In the genomic region with DNA sequence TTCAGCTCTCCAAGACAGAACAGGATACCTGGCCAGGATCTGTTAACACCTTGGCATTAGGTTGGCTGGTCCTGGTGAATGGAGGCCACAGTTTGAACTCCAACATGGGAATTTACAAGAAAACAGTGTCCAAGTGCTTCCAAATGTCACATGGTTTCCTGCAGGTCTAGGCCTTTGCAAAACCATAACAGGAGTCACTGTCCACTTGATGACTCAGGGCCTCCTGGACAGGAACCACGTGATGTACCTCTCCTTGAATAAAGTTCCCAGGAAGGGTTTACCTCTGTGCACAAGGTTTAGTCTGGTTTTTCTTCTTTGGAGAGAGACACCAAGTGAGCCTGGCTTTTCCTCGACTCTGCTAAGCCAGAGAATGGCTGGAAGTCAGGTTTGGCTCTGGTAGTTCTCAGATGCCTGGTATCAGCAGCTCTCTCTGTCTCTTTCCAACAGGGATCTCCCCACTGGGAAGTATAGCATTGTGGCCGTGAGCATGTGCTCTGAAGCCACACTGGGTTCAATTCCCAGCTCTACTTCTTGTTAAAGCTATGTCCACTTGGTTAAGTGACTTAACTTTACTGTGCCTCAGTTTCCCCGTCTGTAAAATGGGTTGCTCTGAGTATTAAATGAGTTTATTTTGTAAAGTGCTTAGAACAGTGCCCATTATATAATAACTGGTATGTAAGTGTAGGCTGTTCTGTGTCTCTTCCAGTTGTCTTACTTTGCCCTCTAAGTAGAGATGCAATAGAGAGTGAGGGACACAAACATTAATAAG, we compare ENCODE assay signal across 1 cellular context.
A peak's percentile ranks its signal among the peaks of the same experiment; 100 is the strongest.
TF ChIP-seq lines count a peak whose summit lies in the region.

No MANE protein-coding gene starts in this region.

TF ChIP-seq in K562, 482 proteins besides CTCF, POLR2A, EP300 and RAD21 (continued from another document and continues in another):
- TF ChIP-seq CLOCK (CRISPR knock-in tag; IDR thresholded peaks at IDR 0.05; ENCODE audit: borderline replicate concordance): no peak
- TF ChIP-seq HOXB6 (CRISPR knock-in tag; IDR thresholded peaks at IDR 0.05; ENCODE audit: borderline replicate concordance): no peak
- TF ChIP-seq MCM7 (IDR thresholded peaks at IDR 0.05): no peak
- TF ChIP-seq DPF2 (IDR thresholded peaks at IDR 0.05): no peak
- no peak for TF ChIP-seq HMBOX1 (IDR thresholded peaks at IDR 0.05)
- TF ChIP-seq ZFP91 (CRISPR knock-in tag; IDR thresholded peaks at IDR 0.05): no peak
- TF ChIP-seq, protein P1, sequence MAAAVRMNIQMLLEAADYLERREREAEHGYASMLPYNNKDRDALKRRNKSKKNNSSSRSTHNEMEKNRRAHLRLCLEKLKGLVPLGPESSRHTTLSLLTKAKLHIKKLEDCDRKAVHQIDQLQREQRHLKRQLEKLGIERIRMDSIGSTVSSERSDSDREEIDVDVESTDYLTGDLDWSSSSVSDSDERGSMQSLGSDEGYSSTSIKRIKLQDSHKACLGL (CRISPR knock-in tag; IDR thresholded peaks at IDR 0.05; ENCODE audit: borderline replicate concordance, poor library complexity, severe bottlenecking): no peak
- no peak for TF ChIP-seq RB1 (IDR thresholded peaks at IDR 0.05; ENCODE audit: low read depth)
- TF ChIP-seq BRF2 (IDR thresholded peaks at IDR 0.05; ENCODE audit: borderline replicate concordance, insufficient read depth, insufficient read length): no peak
- peak; percentile 89 for TF ChIP-seq ADNP (tag; IDR thresholded peaks at IDR 0.05)
- no peak for TF ChIP-seq ELF2 (CRISPR knock-in tag; IDR thresholded peaks at IDR 0.05)
- TF ChIP-seq TOE1 (IDR thresholded peaks at IDR 0.05; ENCODE audit: borderline replicate concordance): peak; percentile 57; the same call in 1 of the 2 replicates
- TF ChIP-seq TOE1 (CRISPR knock-in tag; IDR thresholded peaks at IDR 0.05; ENCODE audit: borderline replicate concordance, low read depth): no peak
- TF ChIP-seq ZNF217 (CRISPR knock-in tag; IDR thresholded peaks at IDR 0.05): no peak
- no peak for TF ChIP-seq NR2F6 (CRISPR knock-in tag; IDR thresholded peaks at IDR 0.05)
- no peak for TF ChIP-seq ZNF316 (IDR thresholded peaks at IDR 0.05)
- no peak for TF ChIP-seq CREB1 (IDR thresholded peaks at IDR 0.05)
- no peak for TF ChIP-seq CREB1 (CRISPR knock-in tag; IDR thresholded peaks at IDR 0.05)
- no peak for TF ChIP-seq EGR1 (conservative IDR thresholded peaks at IDR 0.05)
- TF ChIP-seq ZBTB11 (CRISPR knock-in tag; IDR thresholded peaks at IDR 0.05): no peak
- peak; percentile 50; the same call in 1 of the 2 replicates for TF ChIP-seq HDAC2 (IDR thresholded peaks at IDR 0.05)
- peak in 1 of 2 experiments; percentile 57; a peak in 2 of 4 replicates for TF ChIP-seq RCOR1 (IDR thresholded peaks at IDR 0.05; ENCODE audit: borderline replicate concordance in 1 of 2, low read depth in 2 of 2, low read length in 2 of 2)
- TF ChIP-seq MAFG (tag; conservative IDR thresholded peaks at IDR 0.05): no peak
- TF ChIP-seq NCOA2 (IDR thresholded peaks at IDR 0.05; ENCODE audit: partially characterized antibody in 2 of 2): no peak
- no peak for TF ChIP-seq ZFP36 (IDR thresholded peaks at IDR 0.05; ENCODE audit: low read depth, low read length, partially characterized antibody)
- TF ChIP-seq, protein P2, sequence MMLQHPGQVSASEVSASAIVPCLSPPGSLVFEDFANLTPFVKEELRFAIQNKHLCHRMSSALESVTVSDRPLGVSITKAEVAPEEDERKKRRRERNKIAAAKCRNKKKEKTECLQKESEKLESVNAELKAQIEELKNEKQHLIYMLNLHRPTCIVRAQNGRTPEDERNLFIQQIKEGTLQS (IDR thresholded peaks at IDR 0.05): peak; percentile 44; the same call in 1 of the 2 replicates
- TF ChIP-seq, protein P2 (CRISPR knock-in tag; conservative IDR thresholded peaks at IDR 0.05): no peak
- TF ChIP-seq CBX2 (IDR thresholded peaks at IDR 0.05; ENCODE audit: insufficient read depth, low read length, poor library complexity, severe bottlenecking): no peak
- no peak for TF ChIP-seq HMG20B (CRISPR knock-in tag; IDR thresholded peaks at IDR 0.05)
- TF ChIP-seq FOXM1 (IDR thresholded peaks at IDR 0.05; ENCODE audit: low read depth): no peak
- TF ChIP-seq FOXM1 (CRISPR knock-in tag; IDR thresholded peaks at IDR 0.05; ENCODE audit: low read depth): no peak
- peak; percentile 53 for TF ChIP-seq FOSL1 (tag; conservative IDR thresholded peaks at IDR 0.05)
- TF ChIP-seq RAD51 (IDR thresholded peaks at IDR 0.05; ENCODE audit: borderline replicate concordance, low read depth): peak; percentile 75
- TF ChIP-seq, protein P3, sequence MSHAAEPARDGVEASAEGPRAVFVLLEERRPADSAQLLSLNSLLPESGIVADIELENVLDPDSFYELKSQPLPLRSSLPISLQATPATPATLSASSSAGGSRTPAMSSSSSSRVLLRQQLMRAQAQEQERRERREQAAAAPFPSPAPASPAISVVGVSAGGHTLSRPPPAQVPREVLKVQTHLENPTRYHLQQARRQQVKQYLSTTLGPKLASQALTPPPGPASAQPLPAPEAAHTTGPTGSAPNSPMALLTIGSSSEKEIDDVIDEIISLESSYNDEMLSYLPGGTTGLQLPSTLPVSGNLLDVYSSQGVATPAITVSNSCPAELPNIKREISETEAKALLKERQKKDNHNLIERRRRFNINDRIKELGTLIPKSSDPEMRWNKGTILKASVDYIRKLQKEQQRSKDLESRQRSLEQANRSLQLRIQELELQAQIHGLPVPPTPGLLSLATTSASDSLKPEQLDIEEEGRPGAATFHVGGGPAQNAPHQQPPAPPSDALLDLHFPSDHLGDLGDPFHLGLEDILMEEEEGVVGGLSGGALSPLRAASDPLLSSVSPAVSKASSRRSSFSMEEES (CRISPR knock-in tag; IDR thresholded peaks at IDR 0.05): peak; percentile 75
- TF ChIP-seq ZNF445 (CRISPR knock-in tag; IDR thresholded peaks at IDR 0.05; ENCODE audit: low read depth): no peak
- no peak for TF ChIP-seq ZNF586 (CRISPR knock-in tag; conservative IDR thresholded peaks at IDR 0.05)
- no peak for TF ChIP-seq ZNF431 (CRISPR knock-in tag; IDR thresholded peaks at IDR 0.05)
- TF ChIP-seq BCOR (IDR thresholded peaks at IDR 0.05): peak; percentile 93
- TF ChIP-seq HDAC1 (IDR thresholded peaks at IDR 0.05): no peak
- no peak for TF ChIP-seq ZNF780A (CRISPR knock-in tag; IDR thresholded peaks at IDR 0.05)
- TF ChIP-seq MYNN (IDR thresholded peaks at IDR 0.05): no peak
- no peak for TF ChIP-seq MYNN (CRISPR knock-in tag; IDR thresholded peaks at IDR 0.05)
- TF ChIP-seq NFE2 (IDR thresholded peaks at IDR 0.05; ENCODE audit: low read depth): peak; percentile 14; the same call in 1 of the 2 replicates
- TF ChIP-seq GTF2A2 (tag; IDR thresholded peaks at IDR 0.05): 0 out of 2 replicates have a peak, but pooled peaks have one; percentile 41
- TF ChIP-seq, protein P4, sequence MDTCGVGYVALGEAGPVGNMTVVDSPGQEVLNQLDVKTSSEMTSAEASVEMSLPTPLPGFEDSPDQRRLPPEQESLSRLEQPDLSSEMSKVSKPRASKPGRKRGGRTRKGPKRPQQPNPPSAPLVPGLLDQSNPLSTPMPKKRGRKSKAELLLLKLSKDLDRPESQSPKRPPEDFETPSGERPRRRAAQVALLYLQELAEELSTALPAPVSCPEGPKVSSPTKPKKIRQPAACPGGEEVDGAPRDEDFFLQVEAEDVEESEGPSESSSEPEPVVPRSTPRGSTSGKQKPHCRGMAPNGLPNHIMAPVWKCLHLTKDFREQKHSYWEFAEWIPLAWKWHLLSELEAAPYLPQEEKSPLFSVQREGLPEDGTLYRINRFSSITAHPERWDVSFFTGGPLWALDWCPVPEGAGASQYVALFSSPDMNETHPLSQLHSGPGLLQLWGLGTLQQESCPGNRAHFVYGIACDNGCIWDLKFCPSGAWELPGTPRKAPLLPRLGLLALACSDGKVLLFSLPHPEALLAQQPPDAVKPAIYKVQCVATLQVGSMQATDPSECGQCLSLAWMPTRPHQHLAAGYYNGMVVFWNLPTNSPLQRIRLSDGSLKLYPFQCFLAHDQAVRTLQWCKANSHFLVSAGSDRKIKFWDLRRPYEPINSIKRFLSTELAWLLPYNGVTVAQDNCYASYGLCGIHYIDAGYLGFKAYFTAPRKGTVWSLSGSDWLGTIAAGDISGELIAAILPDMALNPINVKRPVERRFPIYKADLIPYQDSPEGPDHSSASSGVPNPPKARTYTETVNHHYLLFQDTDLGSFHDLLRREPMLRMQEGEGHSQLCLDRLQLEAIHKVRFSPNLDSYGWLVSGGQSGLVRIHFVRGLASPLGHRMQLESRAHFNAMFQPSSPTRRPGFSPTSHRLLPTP (IDR thresholded peaks at IDR 0.05; ENCODE audit: borderline replicate concordance, extremely low read depth, insufficient read length): no peak
- TF ChIP-seq STAT5A (IDR thresholded peaks at IDR 0.05; ENCODE audit: borderline replicate concordance, low read length): no peak
- TF ChIP-seq KLF13 (tag; IDR thresholded peaks at IDR 0.05; ENCODE audit: borderline replicate concordance, low read depth): no peak
- no peak for TF ChIP-seq ZNF707 (CRISPR knock-in tag; conservative IDR thresholded peaks at IDR 0.05)
- no peak for TF ChIP-seq ZNF311 (CRISPR knock-in tag; IDR thresholded peaks at IDR 0.05)
- TF ChIP-seq IFI16 (CRISPR knock-in tag; IDR thresholded peaks at IDR 0.05): no peak
- 0 out of 2 replicates have a peak, but pooled peaks have one; percentile 63 for TF ChIP-seq CBX1 (IDR thresholded peaks at IDR 0.05; ENCODE audit: low read depth)
- no peak for TF ChIP-seq PHB2 (IDR thresholded peaks at IDR 0.05; ENCODE audit: low read depth)
- TF ChIP-seq ZNF589 (CRISPR knock-in tag; IDR thresholded peaks at IDR 0.05; ENCODE audit: low read depth): no peak
